14 cellular contexts compared by ENCODE assay signal in the genomic region with DNA sequence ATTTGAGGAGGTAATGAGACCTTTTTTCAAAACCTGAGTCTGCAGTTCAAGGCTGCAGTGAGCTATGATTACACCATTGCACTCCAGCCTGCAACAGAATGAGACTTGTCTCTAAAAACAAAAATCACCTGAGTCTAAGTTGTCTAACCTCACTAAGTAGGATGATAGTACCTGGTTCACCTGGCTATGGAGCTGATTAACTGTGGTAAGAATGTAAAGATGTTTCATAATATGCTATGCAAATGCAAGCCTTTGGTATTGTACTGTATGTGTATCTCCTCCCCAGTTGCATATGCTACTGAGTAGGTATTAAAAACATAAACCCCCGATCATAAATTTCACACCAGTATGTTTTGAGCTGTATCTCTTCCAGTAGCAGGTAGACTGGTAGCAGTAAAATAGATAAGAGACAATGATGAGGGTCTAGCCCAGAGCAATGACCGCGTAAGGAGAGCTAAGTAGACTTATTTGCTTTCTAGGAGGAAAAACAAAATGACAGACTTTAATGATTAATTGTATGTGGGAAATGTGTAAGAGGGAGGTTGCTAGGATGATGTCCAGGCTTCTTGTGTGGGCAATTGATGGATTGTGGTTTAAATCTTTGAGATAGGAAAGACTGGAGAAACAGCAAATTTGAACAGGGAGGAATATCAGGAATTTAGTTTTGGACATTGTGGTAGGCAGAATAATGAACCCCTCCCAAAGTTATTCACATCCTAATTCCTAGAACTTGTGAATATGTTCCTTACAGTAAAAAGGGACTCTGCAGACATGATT. TPM values are rescaled to one million over a fixed set of nuclear protein-coding genes. Genes with fewer than 3 reads are reported as not detected.
DNase-seq lines count a peak whose midpoint lies in the region; ATAC-seq, FAIRE-seq and TF ChIP-seq lines count a peak whose summit lies in the region.
"Had no signal": no experiment of that assay in that cellular context is flagged by ENCODE, and none has a peak within 500 bp of the region (broad histone marks: within the 10 kb centered on the region; RNA-seq: fewer than 3 reads in every experiment).

No MANE protein-coding gene starts in this region.

- no peak for TF ChIP-seq RAD21 in K562 (CRISPR knock-in tag; conservative IDR thresholded peaks at IDR 0.05 in 1 of 2, IDR thresholded peaks at IDR 0.05 in 1 of 2)

- DNase-seq in NCI-H226 (peak; percentile 41), RWPE2 (ENCODE audit: low spot score) (no peak), K562 (ENCODE audit: extremely low read depth in 1 of 4, low spot score in 3 of 4) (no peak), keratinocyte (ENCODE audit: low read depth, low spot score) (no peak), HuH-7 (ENCODE audit: low spot score) (no peak), left lung (no peak), SW 1271 (lab: John Stamatoyannopoulos, UW) (no peak)
- DNase-seq: C1 segment of cervical spinal cord; CD4-positive, alpha-beta T cell; DMS79; H7 had no signal

- 59% methylated on average over 3 of the region's 3 CpGs for WGBS in K562 (ENCODE audit: insufficient coverage, low coverage, missing lambda C conversion rate)

- H3K79me2 ChIP-seq in K562 (ENCODE audit: control insufficient read depth, insufficient read depth, low read length) (no peaks in the 10 kb centered on the region), keratinocyte (ENCODE audit: control insufficient read depth, insufficient read depth, low read length) (no peaks in the 10 kb centered on the region)

- intact Hi-C loops in K562 (cut with micrococcal nuclease) = no loop called here
- intact Hi-C loops in left lung (cut with DNase I) = no loop called here

- H3K9ac ChIP-seq in K562 (ENCODE audit: insufficient read depth in 1 of 2, low read depth in 2 of 2, low read length in 2 of 2) = no peak overlapping the region
- H3K9ac ChIP-seq in keratinocyte (ENCODE audit: control insufficient read depth, extremely low read depth, insufficient read depth, low read length) = no peak overlapping the region

- in situ Hi-C loops in K562 (cut with MboI) = no loop called here

- no peaks in the 10 kb centered on the region for H3K9me3 ChIP-seq in RWPE2 (ENCODE audit: severe bottlenecking)
- H3K9me3 ChIP-seq in K562 (replicated peaks; ENCODE audit: control insufficient read depth, insufficient read depth, low read depth, low read length) = no peaks in the 10 kb centered on the region
- no peaks in the 10 kb centered on the region for H3K9me3 ChIP-seq in keratinocyte (ENCODE audit: control insufficient read depth, low read depth, low read length)
- no peaks in the 10 kb centered on the region for H3K9me3 ChIP-seq in left lung

- FAIRE-seq in K562 (lab: Jason Lieb, UNC) (no peak), keratinocyte (lab: Jason Lieb, UNC) (peak; percentile 41)
- FAIRE-seq: A204.1, GM12878 had no signal

- H2AFZ ChIP-seq in K562 (ENCODE audit: low read depth, low read length) (no peak overlapping the region), keratinocyte (ENCODE audit: control insufficient read depth, low read length) (no peak overlapping the region)
- H2AFZ ChIP-seq: GM23338 had no signal

- ATAC-seq in RWPE2 (ENCODE audit: low read depth) = peak; percentile 55; the same call in 2 of the 3 replicates
- ATAC-seq in K562 = no peak
- no peak for ATAC-seq in left lung
- ATAC-seq: GM12878, GM23338 had no signal

- no peaks in the 10 kb centered on the region for H3K4me1 ChIP-seq in RWPE2 (ENCODE audit: insufficient read depth, poor library complexity, severe bottlenecking)
- H3K4me1 ChIP-seq in K562 (replicated peaks in 1 of 2; ENCODE audit: control insufficient read depth in 2 of 2, insufficient read depth in 2 of 2, low read length in 2 of 2) = peaks cover 0 to 6% of the 10 kb centered on the region in 2 experiments; a peak in 2 of 5 replicates
- peaks cover 11% of the 10 kb centered on the region for H3K4me1 ChIP-seq in keratinocyte (ENCODE audit: control insufficient read depth, extremely low read depth, insufficient read depth, low read length)
- H3K4me1 ChIP-seq in left lung = no peaks in the 10 kb centered on the region

- TF ChIP-seq CTCF in RWPE2 (IDR thresholded peaks at IDR 0.05; ENCODE audit: poor library complexity, severe bottlenecking) (no peak), K562 (IDR thresholded peaks at IDR 0.05 in 2 of 3, conservative IDR thresholded peaks at IDR 0.05 in 1 of 3; ENCODE audit: insufficient read depth in 2 of 3, low read depth in 1 of 3, low read length in 3 of 3) (no peak), keratinocyte (optimal IDR thresholded peaks at IDR 0.05 in 1 of 3, IDR thresholded peaks at IDR 0.05 in 1 of 3, conservative IDR thresholded peaks at IDR 0.05 in 1 of 3; ENCODE audit: extremely low read depth in 1 of 3, insufficient read depth in 2 of 3, low read length in 3 of 3) (no peak), left lung (IDR thresholded peaks at IDR 0.05) (no peak)

- dilution Hi-C loops in keratinocyte (cut with MboI; ENCODE audit: extremely low pct_ligation_motif_present, low sequenced_read_pairs) = no loop called here

- TF ChIP-seq POLR2A in K562 (conservative IDR thresholded peaks at IDR 0.05) = no peak

- no peaks in the 10 kb centered on the region for H4K20me1 ChIP-seq in K562 (replicated peaks; ENCODE audit: control insufficient read depth, insufficient read depth, low read length)
- H4K20me1 ChIP-seq in keratinocyte (ENCODE audit: control insufficient read depth, extremely low read depth, insufficient read depth, low read length) = no peaks in the 10 kb centered on the region

- POLR2A ChIA-PET in K562 (lab: Yijun Ruan, JAX) = no interaction called here

- no peak overlapping the region for H3K4me2 ChIP-seq in K562 (ENCODE audit: insufficient read depth, low read length)
- no peak overlapping the region for H3K4me2 ChIP-seq in keratinocyte (ENCODE audit: control insufficient read depth, extremely low read depth, insufficient read depth, low read depth, low read length)
- H3K4me2 ChIP-seq: GM23338 had no signal

- no peaks in the 10 kb centered on the region for H3K9me1 ChIP-seq in K562 (ENCODE audit: control insufficient read depth, insufficient read depth, low read length)
- no peaks in the 10 kb centered on the region for H3K9me1 ChIP-seq in keratinocyte (ENCODE audit: control insufficient read depth, extremely low read depth, insufficient read depth, low read length)

- H3K27me3 ChIP-seq in RWPE2 (ENCODE audit: insufficient read depth, poor library complexity, severe bottlenecking) (no peaks in the 10 kb centered on the region), K562 (ENCODE audit: control insufficient read depth in 2 of 2, insufficient read depth in 2 of 2, low read length in 2 of 2) (no peaks in the 10 kb centered on the region), keratinocyte (ENCODE audit: control insufficient read depth, extremely low read depth, insufficient read depth, low read length) (no peaks in the 10 kb centered on the region), left lung (no peaks in the 10 kb centered on the region)

- H3K27ac ChIP-seq in RWPE2 (ENCODE audit: poor library complexity, severe bottlenecking) = no peak overlapping the region
- no peak overlapping the region for H3K27ac ChIP-seq in K562 (ENCODE audit: extremely low read depth, low read depth, low read length)
- no peak overlapping the region for H3K27ac ChIP-seq in keratinocyte (ENCODE audit: control insufficient read depth, insufficient read depth, low read length)
- H3K27ac ChIP-seq in left lung = no peak overlapping the region

- H3K36me3 ChIP-seq in RWPE2 (ENCODE audit: low read depth) (no peaks in the 10 kb centered on the region), K562 (ENCODE audit: control insufficient read depth, insufficient read depth, low read length) (no peaks in the 10 kb centered on the region), keratinocyte (ENCODE audit: control insufficient read depth in 2 of 2, extremely low read depth in 1 of 2, insufficient read depth in 2 of 2, low read length in 2 of 2) (no peaks in the 10 kb centered on the region), left lung (no peaks in the 10 kb centered on the region)

- CTCF ChIA-PET in K562 (lab: Yijun Ruan, JAX; ENCODE audit: low intra/inter-chr PET ratio) = no interaction called here

- no TSS peak for BruUV-seq in K562 (replicated peaks; lab: Mats Ljungman, UMichigan)

- H3K4me3 ChIP-seq in RWPE2 (ENCODE audit: severe bottlenecking) (no peak overlapping the region), K562 (no peak overlapping the region), keratinocyte (ENCODE audit: control insufficient read depth in 2 of 3, extremely low read depth in 1 of 3, insufficient read depth in 2 of 3, low read depth in 1 of 3, low read length in 3 of 3) (no peak overlapping the region), left lung (no peak overlapping the region)
- H3K4me3 ChIP-seq: GM12878, GM23338 had no signal

- TF ChIP-seq EP300 in K562 (IDR thresholded peaks at IDR 0.05; ENCODE audit: low read length) = no peak

TF ChIP-seq in K562, 482 proteins besides CTCF, POLR2A, EP300 and RAD21 (continues in another document):
- no peak for TF ChIP-seq U2AF1 (optimal IDR thresholded peaks at IDR 0.05; ENCODE audit: low read depth, low read length)

RNA-seq across cellular contexts. Expression of a gene that starts 41.6 kb away (rescaled TPM):
- total RNA-seq in K562 (2011; cell fraction: chromatin; rRNA removed; ENCODE audit: low replicate concordance) = 57.3 and 84.8 TPM in 2 replicates
- 43.2 and 49.0 TPM in 2 replicates for total RNA-seq in K562 (2011; cell fraction: nucleolus; rRNA removed)
- 64.0 and 78.9 TPM in 2 replicates for total RNA-seq in K562 (2011; cell fraction: nucleoplasm; rRNA removed)
- total RNA-seq in K562 (2014; rRNA removed) (5.8 and 9.4 TPM in 2 replicates), K562 (2014; rRNA removed; fragmentation: Illumina TruSeq; extraction: Trizol) (11.0 and 12.7 TPM in 2 replicates), K562 (2015; rRNA removed; fragmentation: Illumina TruSeq; extraction: Trizol) (3.0 and 3.9 TPM in 2 replicates), K562 (2021) (11.5 and 13.0 TPM in 2 replicates), left lung (1 to 10 TPM; 1.3 to 4.5 TPM)
- polyA plus RNA-seq in K562 (2011; rRNA removed) (49.5 and 87.6 TPM in 2 replicates), K562 (2014; fragmentation: Illumina TruSeq; extraction: Trizol) (11.4 and 15.0 TPM in 2 replicates), K562 (2014; fragmentation: Nextera tagmentation; extraction: Ambion mirVana) (1 to 10 TPM; 2.5 to 3.0 TPM), K562 (2014; rRNA removed) (5.3 and 6.7 TPM in 2 replicates), keratinocyte (4.7 to 13.3 TPM (median 9.3 TPM) in 3 replicates)
- polyA plus RNA-seq in K562 (2011; cell fraction: cytosol; rRNA removed) = 23.6 and 30.2 TPM in 2 replicates
- 40.3 and 50.5 TPM in 2 replicates for polyA plus RNA-seq in K562 (2011; cell fraction: nucleus; rRNA removed)
- 8.2 and 20.2 TPM in 2 replicates for polyA plus RNA-seq in K562 (2012)
- 68.1 and 110 TPM in 2 replicates for polyA minus RNA-seq in K562 (2011; rRNA and poly(A)+ RNA removed)
- polyA minus RNA-seq in K562 (2011; cell fraction: cytosol; rRNA and poly(A)+ RNA removed) = 30.3 and 62.4 TPM in 2 replicates
- 57.8 and 58.2 TPM in 2 replicates for polyA minus RNA-seq in K562 (2011; cell fraction: nucleus; rRNA and poly(A)+ RNA removed)
- polyA plus RNA-seq in keratinocyte (2011; ENCODE audit: low read depth) = 20.2 TPM
- 5.8 and 12.4 TPM in 2 replicates for polyA plus RNA-seq in keratinocyte (2011; cell fraction: cytosol; rRNA removed)
- 11.6 and 12.3 TPM in 2 replicates for polyA plus RNA-seq in keratinocyte (2011; cell fraction: nucleus; rRNA removed)
- 4.2 and 58.5 TPM in 2 replicates for polyA plus RNA-seq in keratinocyte (2012; ENCODE audit: low replicate concordance)
- 5.2 to 16.4 TPM (median 12.8 TPM) in 3 replicates for polyA minus RNA-seq in keratinocyte
- 9.8 TPM for polyA minus RNA-seq in keratinocyte (2011; cell fraction: cytosol; rRNA and poly(A)+ RNA removed)
- polyA minus RNA-seq in keratinocyte (2011; cell fraction: nucleus; rRNA and poly(A)+ RNA removed) = 7.4 and 9.8 TPM in 2 replicates
